ENCODE assay signal across 11 cellular contexts in the genomic region with DNA sequence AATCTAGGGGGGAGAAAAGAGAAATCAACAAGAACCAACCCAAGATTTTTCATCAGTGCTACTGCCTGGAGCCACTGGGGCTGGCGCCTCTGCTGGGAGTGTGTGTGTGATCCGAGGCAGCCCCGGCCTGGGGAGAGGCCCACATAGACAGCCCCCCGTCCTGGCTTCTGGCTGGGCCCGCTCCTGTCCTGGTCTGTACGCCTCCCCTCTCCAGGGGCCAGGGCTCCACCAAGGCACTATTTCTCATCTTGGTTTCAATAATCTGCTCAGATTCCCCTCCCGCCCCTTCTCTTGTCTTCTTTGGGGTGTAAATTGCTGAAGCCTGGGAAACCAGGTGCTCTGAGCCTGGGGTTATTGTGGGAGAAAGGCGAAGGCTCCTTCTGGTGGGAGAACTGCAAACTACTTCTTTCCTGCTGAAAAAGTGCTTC. TPM values are rescaled to one million over a fixed set of nuclear protein-coding genes. Genes with fewer than 3 reads are reported as not detected.
DNase-seq lines count a peak whose midpoint lies in the region; ATAC-seq, FAIRE-seq and TF ChIP-seq lines count a peak whose summit lies in the region.
"Had no signal": no experiment of that assay in that cellular context is flagged by ENCODE, and none has a peak within 500 bp of the region (broad histone marks: within the 10 kb centered on the region; RNA-seq: fewer than 3 reads in every experiment).

No MANE protein-coding gene starts in this region.

- peaks cover 48% of the 10 kb centered on the region for H3K27me3 Mint-ChIP-seq in activated CD4-positive, alpha-beta T cell treated with anti-CD3 and anti-CD28 coated beads for 36 hours

- no peaks in the 10 kb centered on the region; a peak in 1 of 4 replicates for H3K36me3 ChIP-seq in HCT116 (ENCODE audit: control insufficient read depth in 1 of 2, insufficient read depth in 2 of 2, low read length in 2 of 2)
- H3K36me3 ChIP-seq in kidney (ENCODE audit: control insufficient read depth in 1 of 2, insufficient read depth in 2 of 2, low read length in 2 of 2), result no peaks in the 10 kb centered on the region
- H3K36me3 ChIP-seq in spleen, result no peaks in the 10 kb centered on the region

- H3K4me3 ChIP-seq in HCT116 (replicated peaks in 1 of 2; ENCODE audit: low read depth in 1 of 2, low read length in 2 of 2) (no peak overlapping the region), kidney (ENCODE audit: low read length in 2 of 2) (peak overlapping the region; percentile 14 to 18), spleen (peak overlapping the region in 1 of 8 donors; percentile 7), foreskin fibroblast (ENCODE audit: low read depth in 1 of 2, low read length in 2 of 2) (no peak overlapping the region)

- H3K27ac ChIP-seq in HCT116 (ENCODE audit: low read depth, low read length), result peak overlapping the region; percentile 99; the same call in 1 of the 2 replicates
- H3K27ac ChIP-seq in kidney (ENCODE audit: low read depth in 2 of 2, low read length in 2 of 2), result peak overlapping the region; percentile 72 to 85
- peak overlapping the region; percentile 38 to 95 (median 90) for H3K27ac ChIP-seq in spleen

- RAD21 ChIA-PET in HCT116 (lab: Charles Lee; ENCODE audit: low non-redundant PET in 1 of 2, low total read pairs in 2 of 2, uncharacterized antibody in 2 of 2, unreplicated experiment in 2 of 2), result interaction anchor here in 1 of 2 experiments (0.6 kb wide), 1 partner anchor 26 kb away, joined by 5 read pairs; no protein-coding TSS in a partner anchor

- no peak for TF ChIP-seq POLR2A in HCT116 (IDR thresholded peaks at IDR 0.05; ENCODE audit: borderline replicate concordance, extremely low read depth, insufficient read depth, insufficient read length)
- no peak for TF ChIP-seq POLR2A in spleen (IDR thresholded peaks at IDR 0.05)

- no peaks in the 10 kb centered on the region for H4K20me1 ChIP-seq in HCT116 (ENCODE audit: insufficient read depth)

- no peak overlapping the region for H3K4me3 Mint-ChIP-seq in activated CD4-positive, alpha-beta T cell treated with anti-CD3 and anti-CD28 coated beads for 36 hours
- no peak overlapping the region for H3K4me3 Mint-ChIP-seq in stimulated activated effector memory CD8-positive, alpha-beta T cell treated with anti-CD3 and anti-CD28 coated beads, Interleukin-12 subunit alpha, Interleukin-12 subunit beta, amount 100 ng/mL, for 72 hours
- H3K4me3 Mint-ChIP-seq: T-helper 17 cell had no signal

- no peak for ATAC-seq in HCT116
- no peak for ATAC-seq in activated CD4-positive, alpha-beta T cell treated with anti-CD3 and anti-CD28 coated beads for 36 hours
- no peak for ATAC-seq in stimulated activated effector memory CD8-positive, alpha-beta T cell treated with anti-CD3 and anti-CD28 coated beads, Interleukin-12 subunit alpha, Interleukin-12 subunit beta, amount 100 ng/mL, for 72 hours
- ATAC-seq: T-helper 17 cell had no signal

- POLR2A ChIA-PET in HCT116 (lab: Charles Lee), result no interaction called here
- POLR2A ChIA-PET in activated CD4-positive, alpha-beta T cell treated with anti-CD3 and anti-CD28 coated beads for 36 hours (lab: Charles Lee), result no interaction called here

- CTCF ChIA-PET in HCT116 (lab: Charles Lee), result interaction anchor here (1.3 to 1.7 kb wide), 2 partner anchors 16 to 20 kb away, joined by 3 to 8 read pairs; no protein-coding TSS in a partner anchor
- CTCF ChIA-PET in activated CD4-positive, alpha-beta T cell treated with anti-CD3 and anti-CD28 coated beads for 36 hours (lab: Charles Lee), result interaction anchor here (0.6 to 1.8 kb wide), 3 partner anchors 19 to 113 kb away, joined by 3 to 5 read pairs (median 3); no protein-coding TSS in a partner anchor

- H3K36me3 Mint-ChIP-seq in activated CD4-positive, alpha-beta T cell treated with anti-CD3 and anti-CD28 coated beads for 36 hours (ENCODE audit: low read depth), result no peaks in the 10 kb centered on the region
- H3K36me3 Mint-ChIP-seq in stimulated activated effector memory CD8-positive, alpha-beta T cell treated with anti-CD3 and anti-CD28 coated beads, Interleukin-12 subunit alpha, Interleukin-12 subunit beta, amount 100 ng/mL, for 72 hours, result peaks cover 8% of the 10 kb centered on the region

- TF ChIP-seq CTCF in HCT116 (IDR thresholded peaks at IDR 0.05 in 2 of 3, conservative IDR thresholded peaks at IDR 0.05 in 1 of 3; ENCODE audit: borderline replicate concordance in 1 of 3, insufficient read depth in 1 of 3, low read depth in 2 of 3, low read length in 2 of 3) (peak in 2 of 3 experiments; percentile 19 to 22; a peak in 2 of 6 replicates), kidney (IDR thresholded peaks at IDR 0.05; ENCODE audit: borderline replicate concordance, extremely low read depth, insufficient read depth) (no peak), spleen (IDR thresholded peaks at IDR 0.05 in 8 of 11, conservative IDR thresholded peaks at IDR 0.05 in 3 of 11) (no peak), foreskin fibroblast (IDR thresholded peaks at IDR 0.05; ENCODE audit: low read depth, low read length) (no peak)

- no TSS peak for BruUV-seq in HCT116 (replicated peaks; lab: Mats Ljungman, UMichigan)

- H2AFZ ChIP-seq in HCT116 (ENCODE audit: low read depth, low read length, poor library complexity, severe bottlenecking), result no peak overlapping the region

- H3K9ac ChIP-seq in HCT116 (ENCODE audit: low read length), result no peak overlapping the region
- H3K9ac ChIP-seq in kidney (ENCODE audit: low read length in 2 of 2), result peak overlapping the region in 1 of 2 donors; percentile 70

- H3K9me3 ChIP-seq in HCT116 (ENCODE audit: control insufficient read depth in 1 of 2, insufficient read depth in 1 of 2, low read depth in 1 of 2, low read length in 2 of 2) (no peaks in the 10 kb centered on the region), kidney (ENCODE audit: control insufficient read depth in 1 of 2, low read length in 2 of 2) (no peaks in the 10 kb centered on the region), spleen (no peaks in the 10 kb centered on the region)

- H3K27me3 ChIP-seq in HCT116 (ENCODE audit: insufficient read depth, low read length) (no peaks in the 10 kb centered on the region), spleen (replicated peaks in 1 of 7) (peaks cover 3 to 96% (median 28%) of the 10 kb centered on the region in 7 donors)

- WGBS in spleen, 5 donors, result 59 to 81% (median 72%) methylated on average over 8 of the region's 8 CpGs

- no peak for FAIRE-seq in kidney (lab: Jason Lieb, UNC)

- peak; percentile 36; the same call in 1 of the 2 replicates for TF ChIP-seq RAD21 in HCT116 (IDR thresholded peaks at IDR 0.05; ENCODE audit: low read depth)

- DNase-seq in HCT116 (ENCODE audit: low read depth, low spot score) (no peak), astrocyte of the hippocampus (ENCODE audit: low read depth, low spot score) (peak; percentile 62), kidney (no peak), spleen (no peak), foreskin fibroblast (no peak), NCI-H526 treated with DMSO at 0.1 percent for 48 hours (lab: John Stamatoyannopoulos, UW) (no peak)
- no peak for DNase-seq in activated CD4-positive, alpha-beta T cell treated with anti-CD3 and anti-CD28 coated beads for 36 hours
- DNase-seq in stimulated activated effector memory CD8-positive, alpha-beta T cell treated with anti-CD3 and anti-CD28 coated beads, Interleukin-12 subunit alpha, Interleukin-12 subunit beta, amount 100 ng/mL, for 72 hours (ENCODE audit: low spot score in 2 of 2), result no peak
- DNase-seq: NCI-H345; stimulated activated CD4-positive, alpha-beta T cell treated with anti-CD3 and anti-CD28 coated beads, Interleukin-4, amount 100 ng/mL, for 1 hour; T-helper 17 cell had no signal

- H3K9me3 Mint-ChIP-seq in activated CD4-positive, alpha-beta T cell treated with anti-CD3 and anti-CD28 coated beads for 36 hours (ENCODE audit: low read depth), result no peaks in the 10 kb centered on the region
- no peaks in the 10 kb centered on the region for H3K9me3 Mint-ChIP-seq in stimulated activated effector memory CD8-positive, alpha-beta T cell treated with anti-CD3 and anti-CD28 coated beads, Interleukin-12 subunit alpha, Interleukin-12 subunit beta, amount 100 ng/mL, for 72 hours

- peaks cover 7% of the 10 kb centered on the region for H3K4me1 Mint-ChIP-seq in activated CD4-positive, alpha-beta T cell treated with anti-CD3 and anti-CD28 coated beads for 36 hours
- peaks cover 16% of the 10 kb centered on the region for H3K4me1 Mint-ChIP-seq in stimulated activated effector memory CD8-positive, alpha-beta T cell treated with anti-CD3 and anti-CD28 coated beads, Interleukin-12 subunit alpha, Interleukin-12 subunit beta, amount 100 ng/mL, for 72 hours

- no peak overlapping the region for H3K4me2 ChIP-seq in HCT116 (ENCODE audit: low read length)

- H3K4me1 ChIP-seq in HCT116 (ENCODE audit: control insufficient read depth in 1 of 2, insufficient read depth in 2 of 2, low read length in 2 of 2) (peaks cover 19 to 23% of the 10 kb centered on the region in 2 experiments), kidney (ENCODE audit: control insufficient read depth in 1 of 2, insufficient read depth in 1 of 2, low read depth in 1 of 2, low read length in 2 of 2) (peaks cover 37 to 39% of the 10 kb centered on the region in 2 donors), spleen (peaks cover 25 to 89% (median 54%) of the 10 kb centered on the region in 6 donors)

- intact Hi-C loops in HCT116 (cut with micrococcal nuclease), result loop anchor here (2.0 kb wide), 1 partner anchor 70 kb away; no protein-coding TSS in a partner anchor
- intact Hi-C loops in kidney (cut with DNase I), result no loop called here
- intact Hi-C loops in spleen (cut with DNase I; ENCODE audit: low total_unique reads), result no loop called here
- intact Hi-C loops in activated CD4-positive, alpha-beta T cell treated with anti-CD3 and anti-CD28 coated beads for 36 hours (cut with DNase I, micrococcal nuclease), result no loop called here

- peaks cover 68% of the 10 kb centered on the region for H3K79me2 ChIP-seq in HCT116 (ENCODE audit: insufficient read depth, low read length)

- H3K27ac Mint-ChIP-seq in activated CD4-positive, alpha-beta T cell treated with anti-CD3 and anti-CD28 coated beads for 36 hours, result no peak overlapping the region
- H3K27ac Mint-ChIP-seq in stimulated activated effector memory CD8-positive, alpha-beta T cell treated with anti-CD3 and anti-CD28 coated beads, Interleukin-12 subunit alpha, Interleukin-12 subunit beta, amount 100 ng/mL, for 72 hours, result no peak overlapping the region
- H3K27ac Mint-ChIP-seq: T-helper 17 cell had no signal

- H3K9me2 ChIP-seq in HCT116 (ENCODE audit: insufficient read depth), result no peaks in the 10 kb centered on the region

TF ChIP-seq in HCT116, 20 proteins besides CTCF, POLR2A, EP300 and RAD21 (continues in another document):
- TF ChIP-seq EZH2phosphoT487 (IDR thresholded peaks at IDR 0.05; ENCODE audit: borderline replicate concordance), result no peak

RNA-seq across cellular contexts. Expression of a gene that starts 7.8 kb away (rescaled TPM):
- total RNA-seq in HCT116 (2021; ENCODE audit: unreplicated experiment) (45.2 TPM), kidney (20.5 TPM), spleen (10 to 100 TPM in 6 of 7 donors, 1 to 10 TPM in 1; 8.7 to 20.3 (median 14.9) TPM)
- polyA plus RNA-seq in HCT116 (2012), result 16.1 and 18.2 TPM in 2 replicates
- polyA plus RNA-seq in kidney (ENCODE audit: insufficient read depth, low read depth, low replicate concordance) (2.6 TPM), spleen (10 to 100 TPM in 1 of 3 donors, 1 to 10 TPM in 2; 1.7 to 10.2 (median 2.0) TPM)
- total RNA-seq in activated CD4-positive, alpha-beta T cell treated with anti-CD3 and anti-CD28 coated beads for 36 hours, result under 1 TPM in 1 of 2 experiments, not detected in 1; 0.05 TPM

Comparison
In these comparisons a context has a peak if more than half of its experiments do, and no peak if none do; other contexts are left out.
1. H3K4me3 ChIP-seq: peak in kidney (2 of 2); none in HCT116 (0 of 2) and foreskin fibroblast (0 of 2).
2. CTCF ChIP-seq: peak in HCT116 (2 of 3); none in kidney (single experiment), spleen (0 of 11) and foreskin fibroblast (single experiment).
3. RNA of a gene that starts 7.8 kb away (total RNA-seq): 45.2 TPM in HCT116 (single experiment), 20.5 TPM in kidney (single experiment) and 8.7 to 20.3 TPM in spleen; 0.05 TPM in activated CD4-positive, alpha-beta T cell treated with anti-CD3 and anti-CD28 coated beads for 36 hours; every median in the first group is over 4 times any median in the second.
4. Peak in every context shown above with its lines, with median percentiles within 50 percentile points of each other: H3K27ac ChIP-seq.